ENCODE assay signal across 22 cellular contexts in genomic region chr2:108555572-108555971, GRCh38. TPM values are rescaled to one million over a fixed set of nuclear protein-coding genes. Genes with fewer than 3 reads are reported as not detected.
DNase-seq lines count a peak whose midpoint lies in the region; ATAC-seq lines count a peak whose summit lies in the region.
"Had no signal": no experiment of that assay in that cellular context is flagged by ENCODE, and none has a peak within 500 bp of the region (broad histone marks: within the 10 kb centered on the region; RNA-seq: fewer than 3 reads in every experiment).

No MANE protein-coding gene starts in this region.

- no peaks in the 10 kb centered on the region for H3K9me3 Mint-ChIP-seq in activated CD8-positive, alpha-beta T cell treated with anti-CD3 and anti-CD28 coated beads, Interleukin-2, amount 10 ng/mL, durations not matched to agents 7 days and 5 days (ENCODE audit: insufficient read depth)
- H3K9me3 Mint-ChIP-seq: CD4-positive, alpha-beta T cell had no signal

- intact Hi-C loops in Right ventricle myocardium superior (cut with DNase I) (no loop called here), cardiac septum (cut with DNase I) (no loop called here), left ventricle myocardium superior (cut with micrococcal nuclease) (no loop called here)

- peaks cover 22% of the 10 kb centered on the region for H3K4me1 ChIP-seq in rectal smooth muscle tissue (ENCODE audit: control insufficient read depth, insufficient read depth, low read length)
- H3K4me1 ChIP-seq: BE2C had no signal

- CTCF ChIA-PET in activated CD8-positive, alpha-beta T cell treated with anti-CD3 and anti-CD28 coated beads, Interleukin-2, amount 10 ng/mL, durations not matched to agents 7 days and 5 days (lab: Charles Lee), result interaction anchor here (1.2 kb wide), 1 partner anchor 19 kb away, joined by 3 read pairs; no protein-coding TSS in a partner anchor

- no peak overlapping the region for H3K9ac ChIP-seq in rectal smooth muscle tissue (ENCODE audit: low read length)
- H3K9ac ChIP-seq: GM23248 had no signal

- ATAC-seq in Right ventricle myocardium superior (ENCODE audit: poor library complexity) (peak; percentile 41), left ventricle myocardium superior (peak; percentile 51), HG02623 (IDR thresholded peaks at IDR 0.05; ENCODE audit: unreplicated experiment) (no peak)
- no peak for ATAC-seq in activated CD8-positive, alpha-beta T cell treated with anti-CD3 and anti-CD28 coated beads, Interleukin-2, amount 10 ng/mL, durations not matched to agents 7 days and 5 days
- ATAC-seq: GM12878, HCT116 had no signal

- peak overlapping the region; percentile 74 for H3K27ac ChIP-seq in rectal smooth muscle tissue (ENCODE audit: low read depth, low read length)
- H3K27ac ChIP-seq: GM23248 had no signal

- no peaks in the 10 kb centered on the region for H3K36me3 ChIP-seq in rectal smooth muscle tissue (ENCODE audit: control insufficient read depth, insufficient read depth, low read length)
- H3K36me3 ChIP-seq: BE2C had no signal

- no peaks in the 10 kb centered on the region for H3K36me3 Mint-ChIP-seq in activated CD8-positive, alpha-beta T cell treated with anti-CD3 and anti-CD28 coated beads, Interleukin-2, amount 10 ng/mL, durations not matched to agents 7 days and 5 days (ENCODE audit: low read depth)

- POLR2A ChIA-PET in activated CD8-positive, alpha-beta T cell treated with anti-CD3 and anti-CD28 coated beads, Interleukin-2, amount 10 ng/mL, durations not matched to agents 7 days and 5 days (lab: Charles Lee), result no interaction called here

- no peaks in the 10 kb centered on the region for H3K27me3 Mint-ChIP-seq in activated CD8-positive, alpha-beta T cell treated with anti-CD3 and anti-CD28 coated beads, Interleukin-2, amount 10 ng/mL, durations not matched to agents 7 days and 5 days (ENCODE audit: low read depth)
- H3K27me3 Mint-ChIP-seq: CD4-positive, alpha-beta T cell had no signal

- DNase-seq in Right ventricle myocardium superior, result no peak
- no peak for DNase-seq in cardiac septum (ENCODE audit: low spot score)
- DNase-seq in left ventricle myocardium superior, result no peak
- DNase-seq in NOMO-1 treated with DMSO at 0.1 percent for 48 hours (lab: John Stamatoyannopoulos, UW; ENCODE audit: unreplicated experiment), result no peak
- no peak for DNase-seq in activated CD8-positive, alpha-beta T cell treated with anti-CD3 and anti-CD28 coated beads, Interleukin-2, amount 10 ng/mL, durations not matched to agents 7 days and 5 days
- DNase-seq in D341Med (ENCODE audit: low spot score), result no peak
- DNase-seq: 8988T; BE2C; CD4-positive, alpha-beta T cell; DND-41; GDM1; GM23248; Kasumi-1; NCI-H1105; NCI-H1694; NCI-H226; NCI-H526 treated with DMSO at 0.1 percent for 48 hours; SIG-M5 had no signal

- H3K27me3 ChIP-seq in rectal smooth muscle tissue (ENCODE audit: control insufficient read depth, insufficient read depth, low read length), result no peaks in the 10 kb centered on the region
- H3K27me3 ChIP-seq: BE2C had no signal

- no peaks in the 10 kb centered on the region for H3K4me1 Mint-ChIP-seq in activated CD8-positive, alpha-beta T cell treated with anti-CD3 and anti-CD28 coated beads, Interleukin-2, amount 10 ng/mL, durations not matched to agents 7 days and 5 days (ENCODE audit: low read depth)

- H3K27ac Mint-ChIP-seq in activated CD8-positive, alpha-beta T cell treated with anti-CD3 and anti-CD28 coated beads, Interleukin-2, amount 10 ng/mL, durations not matched to agents 7 days and 5 days, result no peak overlapping the region
- H3K27ac Mint-ChIP-seq: CD4-positive, alpha-beta T cell had no signal

- H3K4me3 ChIP-seq in rectal smooth muscle tissue (ENCODE audit: low read length), result no peak overlapping the region
- H3K4me3 ChIP-seq: GM12878, GM23248 had no signal

- H3K4me3 Mint-ChIP-seq in activated CD8-positive, alpha-beta T cell treated with anti-CD3 and anti-CD28 coated beads, Interleukin-2, amount 10 ng/mL, durations not matched to agents 7 days and 5 days, result no peak overlapping the region
- H3K4me3 Mint-ChIP-seq: CD4-positive, alpha-beta T cell had no signal

RNA-seq across cellular contexts. Expression of gene LIMS1, which starts 21.3 kb away (rescaled TPM):
- total RNA-seq in Right ventricle myocardium superior (75.7 TPM), cardiac septum (121 TPM), left ventricle myocardium superior (74.3 TPM)
- 10 to 100 TPM; 36.4 to 41.1 TPM for total RNA-seq in activated CD8-positive, alpha-beta T cell treated with anti-CD3 and anti-CD28 coated beads, Interleukin-2, amount 10 ng/mL, durations not matched to agents 7 days and 5 days

Comparison
In these comparisons a context has a peak if more than half of its experiments do, and no peak if none do; other contexts are left out.
1. ATAC-seq: peak in Right ventricle myocardium superior (single experiment) and left ventricle myocardium superior (single experiment); none in HG02623 (single experiment) and activated CD8-positive, alpha-beta T cell treated with anti-CD3 and anti-CD28 coated beads, Interleukin-2, amount 10 ng/mL, durations not matched to agents 7 days and 5 days (single experiment).